39 cellular contexts compared by ENCODE assay signal in the genomic region with DNA sequence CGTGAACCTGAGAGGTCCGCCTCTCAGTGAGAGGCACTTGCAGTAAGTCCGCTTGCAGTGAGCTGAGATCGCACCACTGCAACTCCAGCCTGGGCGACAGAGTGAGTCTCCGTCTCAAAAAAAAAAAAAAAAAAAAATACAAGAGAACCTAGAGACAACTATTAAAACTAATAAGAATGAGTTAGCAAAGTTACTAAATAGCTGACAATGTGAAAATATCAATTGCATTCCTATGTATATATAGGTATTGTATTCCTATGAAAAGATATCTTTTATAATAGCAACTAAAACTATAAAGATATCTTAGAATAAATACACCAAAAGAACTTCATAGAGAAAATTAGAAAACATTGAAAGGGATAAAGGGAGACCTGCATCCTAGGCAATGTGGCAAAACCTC. TPM values are rescaled to one million over a fixed set of nuclear protein-coding genes. Genes with fewer than 3 reads are reported as not detected.
"Had no signal": no experiment of that assay in that cellular context is flagged by ENCODE, and none has a peak within 500 bp of the region (broad histone marks: within the 10 kb centered on the region; RNA-seq: fewer than 3 reads in every experiment).

No MANE protein-coding gene starts in this region.

- ATAC-seq: activated CD4-positive, alpha-beta T cell treated with anti-CD3 and anti-CD28 coated beads for 36 hours; activated CD4-positive, CD25-positive, alpha-beta regulatory T cell treated with anti-CD3 and anti-CD28 coated beads, Interleukin-2, amount 50 U/mL, for 24 hours; activated CD8-positive, alpha-beta memory T cell treated with anti-CD3 and anti-CD28 coated beads, Interleukin-2, amount 10 ng/mL, durations not matched to agents 7 days and 5 days; activated CD8-positive, alpha-beta T cell treated with anti-CD3 and anti-CD28 coated beads, Interleukin-2, amount 10 ng/mL, durations not matched to agents 7 days and 5 days; activated naive CD8-positive, alpha-beta T cell treated with anti-CD3 and anti-CD28 coated beads, Interleukin-2, amount 50 U/mL, for 24 hours had no signal

- H3K27me3 ChIP-seq: ascending aorta, cardiac muscle cell had no signal

- H3K4me1 Mint-ChIP-seq: activated CD4-positive, alpha-beta memory T cell treated with anti-CD3 and anti-CD28 coated beads, Interleukin-2, amount 10 ng/mL, durations not matched to agents 7 days and 5 days; activated CD4-positive, alpha-beta T cell treated with anti-CD3 and anti-CD28 coated beads for 36 hours; activated CD4-positive, alpha-beta T cell treated with anti-CD3 and anti-CD28 coated beads, Interleukin-2, amount 10 ng/mL, durations not matched to agents 7 days and 5 days; activated CD8-positive, alpha-beta memory T cell treated with anti-CD3 and anti-CD28 coated beads, Interleukin-2, amount 10 ng/mL, durations not matched to agents 7 days and 5 days; activated naive CD4-positive, alpha-beta T cell treated with anti-CD3 and anti-CD28 coated beads, Interleukin-2, amount 10 ng/mL, durations not matched to agents 7 days and 5 days; activated naive CD4-positive, alpha-beta T cell treated with anti-CD3 and anti-CD28 coated beads, Interleukin-2, amount 50 U/mL, for 24 hours; activated naive CD8-positive, alpha-beta T cell treated with anti-CD3 and anti-CD28 coated beads, Interleukin-2, amount 50 U/mL, for 24 hours; brain; central memory CD8-positive, alpha-beta T cell had no signal

- H3K9me3 ChIP-seq: ascending aorta had no signal

- H3K4me1 ChIP-seq: ascending aorta had no signal

- H3K9me3 Mint-ChIP-seq: activated CD4-positive, alpha-beta memory T cell treated with anti-CD3 and anti-CD28 coated beads, Interleukin-2, amount 10 ng/mL, durations not matched to agents 7 days and 5 days; activated CD4-positive, alpha-beta T cell treated with anti-CD3 and anti-CD28 coated beads, Interleukin-2, amount 10 ng/mL, durations not matched to agents 7 days and 5 days; activated naive CD4-positive, alpha-beta T cell treated with anti-CD3 and anti-CD28 coated beads, Interleukin-2, amount 10 ng/mL, durations not matched to agents 7 days and 5 days; activated naive CD4-positive, alpha-beta T cell treated with anti-CD3 and anti-CD28 coated beads, Interleukin-2, amount 50 U/mL, for 24 hours; activated naive CD8-positive, alpha-beta T cell treated with anti-CD3 and anti-CD28 coated beads, Interleukin-2, amount 10 ng/mL, durations not matched to agents 7 days and 5 days; activated naive CD8-positive, alpha-beta T cell treated with anti-CD3 and anti-CD28 coated beads, Interleukin-2, amount 50 U/mL, for 24 hours; activated T-cell treated with anti-CD3 and anti-CD28 coated beads, Interleukin-2, amount 50 U/mL, for 24 hours; activated T-helper 2 cell treated with anti-CD3 and anti-CD28 coated beads, Interferon-gamma antibody, Interleukin-2, Interleukin-4, amounts not matched to agents 10 μg/mL and 5 μg/mL and 100 μg/mL, durations not matched to agents 14 hours and 24 hours and 36 hours; brain; central memory CD8-positive, alpha-beta T cell; T-helper 1 cell treated with Interleukin-12 subunit alpha and Interleukin-12 subunit beta and Interleukin-4 antibody, amounts not matched to agents 30 μg/mL and 1 μg/mL, for 36 hours; T-helper 2 cell treated with Interferon-gamma antibody and Interleukin-4, amounts not matched to agents 5 μg/mL and 100 μg/mL, for 36 hours had no signal

- FAIRE-seq: bronchial epithelial cell, TTC549 had no signal

- H3K4me3 Mint-ChIP-seq: activated CD4-positive, alpha-beta memory T cell treated with anti-CD3 and anti-CD28 coated beads, Interleukin-2, amount 10 ng/mL, durations not matched to agents 7 days and 5 days; activated CD4-positive, alpha-beta T cell treated with anti-CD3 and anti-CD28 coated beads for 36 hours; activated CD4-positive, alpha-beta T cell treated with anti-CD3 and anti-CD28 coated beads, Interleukin-2, amount 10 ng/mL, durations not matched to agents 7 days and 5 days; activated CD8-positive, alpha-beta memory T cell treated with anti-CD3 and anti-CD28 coated beads, Interleukin-2, amount 10 ng/mL, durations not matched to agents 7 days and 5 days; activated CD8-positive, alpha-beta T cell treated with anti-CD3 and anti-CD28 coated beads, Interleukin-2, amount 10 ng/mL, durations not matched to agents 7 days and 5 days; activated naive CD4-positive, alpha-beta T cell treated with anti-CD3 and anti-CD28 coated beads, Interleukin-2, amount 10 ng/mL, durations not matched to agents 7 days and 5 days; activated naive CD4-positive, alpha-beta T cell treated with anti-CD3 and anti-CD28 coated beads, Interleukin-2, amount 50 U/mL, for 24 hours; activated naive CD8-positive, alpha-beta T cell; activated naive CD8-positive, alpha-beta T cell treated with anti-CD3 and anti-CD28 coated beads, Interleukin-2, amount 10 ng/mL, durations not matched to agents 7 days and 5 days; activated naive CD8-positive, alpha-beta T cell treated with anti-CD3 and anti-CD28 coated beads, Interleukin-2, amount 50 U/mL, for 24 hours; activated T-cell treated with anti-CD3 and anti-CD28 coated beads, Interleukin-2, amount 50 U/mL, for 24 hours; brain; central memory CD8-positive, alpha-beta T cell; T-helper 1 cell treated with Interleukin-12 subunit alpha and Interleukin-12 subunit beta and Interleukin-4 antibody, amounts not matched to agents 30 μg/mL and 1 μg/mL, for 36 hours; T-helper 2 cell treated with Interferon-gamma antibody and Interleukin-4, amounts not matched to agents 5 μg/mL and 100 μg/mL, for 36 hours had no signal

- H3K27ac ChIP-seq: ascending aorta, cardiac muscle cell, VCaP had no signal

- H3K4me3 ChIP-seq: ascending aorta, cardiac muscle cell had no signal

- H3K27me3 Mint-ChIP-seq: activated CD4-positive, alpha-beta memory T cell treated with anti-CD3 and anti-CD28 coated beads, Interleukin-2, amount 10 ng/mL, durations not matched to agents 7 days and 5 days; activated CD4-positive, alpha-beta T cell treated with anti-CD3 and anti-CD28 coated beads for 36 hours; activated CD4-positive, alpha-beta T cell treated with anti-CD3 and anti-CD28 coated beads, Interleukin-2, amount 10 ng/mL, durations not matched to agents 7 days and 5 days; activated CD8-positive, alpha-beta memory T cell treated with anti-CD3 and anti-CD28 coated beads, Interleukin-2, amount 10 ng/mL, durations not matched to agents 7 days and 5 days; activated naive CD4-positive, alpha-beta T cell treated with anti-CD3 and anti-CD28 coated beads, Interleukin-2, amount 10 ng/mL, durations not matched to agents 7 days and 5 days; activated naive CD4-positive, alpha-beta T cell treated with anti-CD3 and anti-CD28 coated beads, Interleukin-2, amount 50 U/mL, for 24 hours; activated naive CD8-positive, alpha-beta T cell; activated naive CD8-positive, alpha-beta T cell treated with anti-CD3 and anti-CD28 coated beads, Interleukin-2, amount 10 ng/mL, durations not matched to agents 7 days and 5 days; activated naive CD8-positive, alpha-beta T cell treated with anti-CD3 and anti-CD28 coated beads, Interleukin-2, amount 50 U/mL, for 24 hours; activated T-cell treated with anti-CD3 and anti-CD28 coated beads, Interleukin-2, amount 50 U/mL, for 24 hours; brain; central memory CD8-positive, alpha-beta T cell had no signal

- H3K27ac Mint-ChIP-seq: activated CD4-positive, alpha-beta memory T cell treated with anti-CD3 and anti-CD28 coated beads, Interleukin-2, amount 10 ng/mL, durations not matched to agents 7 days and 5 days; activated CD4-positive, alpha-beta T cell treated with anti-CD3 and anti-CD28 coated beads for 36 hours; activated CD4-positive, alpha-beta T cell treated with anti-CD3 and anti-CD28 coated beads, Interleukin-2, amount 10 ng/mL, durations not matched to agents 7 days and 5 days; activated CD8-positive, alpha-beta memory T cell treated with anti-CD3 and anti-CD28 coated beads, Interleukin-2, amount 10 ng/mL, durations not matched to agents 7 days and 5 days; activated CD8-positive, alpha-beta T cell treated with anti-CD3 and anti-CD28 coated beads, Interleukin-2, amount 10 ng/mL, durations not matched to agents 7 days and 5 days; activated naive CD4-positive, alpha-beta T cell treated with anti-CD3 and anti-CD28 coated beads, Interleukin-2, amount 10 ng/mL, durations not matched to agents 7 days and 5 days; activated naive CD4-positive, alpha-beta T cell treated with anti-CD3 and anti-CD28 coated beads, Interleukin-2, amount 50 U/mL, for 24 hours; activated naive CD8-positive, alpha-beta T cell; activated naive CD8-positive, alpha-beta T cell treated with anti-CD3 and anti-CD28 coated beads, Interleukin-2, amount 10 ng/mL, durations not matched to agents 7 days and 5 days; activated naive CD8-positive, alpha-beta T cell treated with anti-CD3 and anti-CD28 coated beads, Interleukin-2, amount 50 U/mL, for 24 hours; activated T-cell treated with anti-CD3 and anti-CD28 coated beads, Interleukin-2, amount 50 U/mL, for 24 hours; activated T-helper 2 cell treated with anti-CD3 and anti-CD28 coated beads, Interferon-gamma antibody, Interleukin-2, Interleukin-4, amounts not matched to agents 10 μg/mL and 5 μg/mL and 100 μg/mL, durations not matched to agents 14 hours and 24 hours and 36 hours; brain; T-helper 1 cell treated with Interleukin-12 subunit alpha and Interleukin-12 subunit beta and Interleukin-4 antibody, amounts not matched to agents 30 μg/mL and 1 μg/mL, for 36 hours; T-helper 2 cell treated with Interferon-gamma antibody and Interleukin-4, amounts not matched to agents 5 μg/mL and 100 μg/mL, for 36 hours had no signal

- DNase-seq: activated CD4-positive, alpha-beta memory T cell treated with anti-CD3 and anti-CD28 coated beads, Interleukin-2, amount 10 ng/mL, durations not matched to agents 7 days and 5 days; activated CD4-positive, alpha-beta T cell treated with anti-CD3 and anti-CD28 coated beads for 1 hour; activated CD4-positive, alpha-beta T cell treated with anti-CD3 and anti-CD28 coated beads for 36 hours; activated CD4-positive, alpha-beta T cell treated with anti-CD3 and anti-CD28 coated beads for 48 hours; activated CD4-positive, alpha-beta T cell treated with anti-CD3 and anti-CD28 coated beads, Interleukin-2, amount 10 ng/mL, durations not matched to agents 7 days and 5 days; activated CD4-positive, alpha-beta T cell treated with anti-CD3 and anti-CD28 coated beads, Interleukin-2, amount 50 U/mL, for 48 hours; activated CD4-positive, CD25-positive, alpha-beta regulatory T cell; activated CD8-positive, alpha-beta memory T cell treated with anti-CD3 and anti-CD28 coated beads for 24 hours; activated CD8-positive, alpha-beta memory T cell treated with anti-CD3 and anti-CD28 coated beads, Interleukin-2, amount 10 ng/mL, durations not matched to agents 7 days and 5 days; activated CD8-positive, alpha-beta memory T cell treated with anti-CD3 and anti-CD28 coated beads, Interleukin-2, amount 50 U/mL, for 48 hours; activated CD8-positive, alpha-beta T cell treated with anti-CD3 and anti-CD28 coated beads, Interleukin-2, amount 10 ng/mL, durations not matched to agents 7 days and 5 days; activated effector memory CD4-positive, alpha-beta T cell treated with Interleukin-2 at 50 U/mL for 16 hours; activated gamma-delta T cell; activated naive CD4-positive, alpha-beta T cell treated with anti-CD3 and anti-CD28 coated beads, Interleukin-2, amount 10 ng/mL, durations not matched to agents 7 days and 5 days; activated naive CD4-positive, alpha-beta T cell treated with Interleukin-2 at 50 U/mL for 16 hours; activated naive CD8-positive, alpha-beta T cell treated with anti-CD3 and anti-CD28 coated beads, Interleukin-2, amount 10 ng/mL, durations not matched to agents 7 days and 5 days; activated naive CD8-positive, alpha-beta T cell treated with anti-CD3 and anti-CD28 coated beads, Interleukin-2, amount 50 U/mL, for 24 hours; activated T-cell treated with anti-CD3 and anti-CD28 coated beads, Interleukin-2, amount 50 U/mL, for 24 hours; activated T-cell treated with anti-CD3 and anti-CD28 coated beads, Interleukin-2, amount 50 U/mL, for 48 hours; amygdala; anterior cingulate cortex; caudate nucleus; cerebellar nuclear complex; T-helper 2 cell; T-helper 9 cell had no signal

RNA-seq across cellular contexts. Expression of a gene that starts 31.0 kb away (rescaled TPM):
- total RNA-seq: activated CD4-positive, alpha-beta memory T cell treated with anti-CD3 and anti-CD28 coated beads, Interleukin-2, amount 10 ng/mL, durations not matched to agents 7 days and 5 days; activated CD4-positive, alpha-beta T cell treated with anti-CD3 and anti-CD28 coated beads for 36 hours; activated CD8-positive, alpha-beta memory T cell treated with anti-CD3 and anti-CD28 coated beads, Interleukin-2, amount 10 ng/mL, durations not matched to agents 7 days and 5 days; activated CD8-positive, alpha-beta T cell treated with anti-CD3 and anti-CD28 coated beads, Interleukin-2, amount 10 ng/mL, durations not matched to agents 7 days and 5 days; activated naive CD8-positive, alpha-beta T cell treated with anti-CD3 and anti-CD28 coated beads, Interleukin-2, amount 10 ng/mL, durations not matched to agents 7 days and 5 days; ascending aorta; bronchial epithelial cell had no signal
- polyA plus RNA-seq: adipose tissue, cardiac muscle cell had no signal
